23 cellular contexts compared by ENCODE assay signal in genomic region chr6:159756508-159756907, GRCh38. TPM values are rescaled to one million over a fixed set of nuclear protein-coding genes. Genes with fewer than 3 reads are reported as not detected.
"Had no signal": no experiment of that assay in that cellular context is flagged by ENCODE, and none has a peak within 500 bp of the region (broad histone marks: within the 10 kb centered on the region; RNA-seq: fewer than 3 reads in every experiment).

No MANE protein-coding gene starts in this region.

- H3K4me3 ChIP-seq: breast epithelium, psoas muscle, spleen, thoracic aorta had no signal

- FAIRE-seq: kidney had no signal

- ATAC-seq: activated CD8-positive, alpha-beta T cell treated with anti-CD3 and anti-CD28 coated beads for 36 hours; activated T-cell treated with anti-CD3 and anti-CD28 coated beads, Interleukin-2, amount 50 U/mL, for 72 hours; left ventricle myocardium superior; natural killer cell; psoas muscle; sciatic nerve; T-helper 17 cell had no signal

- H3K9me3 ChIP-seq: breast epithelium, psoas muscle, spleen, thoracic aorta had no signal

- H3K27ac ChIP-seq: breast epithelium, psoas muscle, spleen, thoracic aorta had no signal

- H3K27me3 ChIP-seq: breast epithelium, spleen had no signal

- DNase-seq: activated B cell treated with CpG ODN at 0.5 μM for 24 hours; activated CD4-positive, alpha-beta T cell treated with anti-CD3 and anti-CD28 coated beads for 48 hours; activated CD8-positive, alpha-beta T cell treated with anti-CD3 and anti-CD28 coated beads for 36 hours; activated gamma-delta T cell; activated T-cell treated with anti-CD3 and anti-CD28 coated beads, Interleukin-2, amount 50 U/mL, for 72 hours; aorta; effector memory CD4-positive, alpha-beta T cell; foreskin fibroblast; glutamatergic neuron; hypothalamus; kidney; left ventricle myocardium superior; mesenchymal stem cell; natural killer cell; psoas muscle; spleen; stimulated activated CD4-positive, alpha-beta T cell treated with anti-CD3 and anti-CD28 coated beads, Interleukin-1b, Interleukin-23, amount 100 ng/mL, for 48 hours; T-helper 17 cell had no signal

RNA-seq across cellular contexts. Expression of gene PNLDC1, which starts 43.6 kb away (rescaled TPM):
- total RNA-seq: cerebellum, kidney, sciatic nerve, ureter had no signal
